ENCODE assay signal across 8 cellular contexts in the genomic region with DNA sequence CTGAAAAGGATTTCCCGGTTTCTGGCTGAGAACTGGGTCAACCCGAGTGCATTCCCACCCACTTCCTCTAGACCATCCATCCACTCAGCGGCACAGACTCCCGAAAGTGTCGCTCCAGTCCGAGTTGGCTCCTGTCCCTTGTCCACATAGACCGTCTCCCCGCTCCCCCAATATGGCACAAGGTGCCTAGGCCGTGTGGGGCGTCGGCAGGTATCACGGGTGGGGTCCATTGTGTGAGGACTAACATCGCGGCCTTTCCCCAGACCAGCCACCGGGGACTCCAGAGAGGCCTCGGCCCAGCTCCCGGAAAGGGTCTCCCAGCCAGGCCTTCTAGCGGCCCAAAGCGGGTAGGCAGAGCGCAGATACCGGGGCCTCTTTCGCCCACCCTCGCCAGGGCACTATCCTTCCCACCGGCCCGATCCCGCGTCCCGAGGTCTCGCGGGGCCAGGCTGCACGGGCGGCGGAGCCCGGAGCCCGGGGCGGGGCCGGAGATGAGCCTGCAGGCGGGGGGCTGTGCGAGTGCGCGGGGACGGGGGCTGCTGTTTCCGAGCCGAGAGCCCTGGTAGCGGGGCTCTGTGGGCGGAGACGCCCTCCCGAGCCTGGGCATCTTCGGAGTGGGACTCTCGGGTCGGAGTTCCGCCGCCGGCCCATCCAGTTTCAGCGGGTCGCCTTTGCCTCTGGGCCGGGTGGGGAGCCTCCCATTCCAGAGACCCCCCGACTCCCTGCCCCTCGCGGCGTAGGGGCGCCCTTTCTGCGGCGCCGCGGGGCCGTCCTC. TPM values are rescaled to one million over a fixed set of nuclear protein-coding genes. Genes with fewer than 3 reads are reported as not detected.
A peak's percentile ranks its signal among the peaks of the same experiment; 100 is the strongest.
DNase-seq lines count a peak whose midpoint lies in the region; ATAC-seq and TF ChIP-seq lines count a peak whose summit lies in the region.

No MANE protein-coding gene starts in this region.

- CTCF ChIA-PET in activated CD4-positive, alpha-beta memory T cell treated with anti-CD3 and anti-CD28 coated beads for 36 hours (lab: Charles Lee): interaction anchor here (1.2 to 1.7 kb wide), 3 partner anchors 21 to 53 kb away, joined by 3 to 5 read pairs (median 5); partner anchors contain the start of gene SERPINH1

- intact Hi-C loops in activated CD4-positive, alpha-beta memory T cell treated with anti-CD3 and anti-CD28 coated beads for 36 hours (cut with micrococcal nuclease): loop anchor here (5.0 kb wide), 1 partner anchor 36 kb away; no protein-coding TSS in a partner anchor

- peaks cover 16% of the 10 kb centered on the region for H3K4me1 Mint-ChIP-seq in activated CD4-positive, alpha-beta memory T cell treated with anti-CD3 and anti-CD28 coated beads for 36 hours (ENCODE audit: low read depth)
- H3K4me1 Mint-ChIP-seq in stimulated activated memory B cell treated with anti-CD40 and anti-IgM and Interleukin-4, amounts not matched to agents 10 μg/mL and 1 μg/mL and 100 μg/mL, for 72 hours: peaks cover 16% of the 10 kb centered on the region

- H3K36me3 Mint-ChIP-seq in activated CD4-positive, alpha-beta memory T cell treated with anti-CD3 and anti-CD28 coated beads for 36 hours: no peaks in the 10 kb centered on the region
- no peaks in the 10 kb centered on the region for H3K36me3 Mint-ChIP-seq in stimulated activated memory B cell treated with anti-CD40 and anti-IgM and Interleukin-4, amounts not matched to agents 10 μg/mL and 1 μg/mL and 100 μg/mL, for 72 hours

- H3K9me3 ChIP-seq in lung (ENCODE audit: control insufficient read depth in 2 of 2, insufficient read depth in 1 of 2, low read length in 1 of 2): peaks cover 0 to 1% of the 10 kb centered on the region in 2 donors

- POLR2A ChIA-PET in activated CD4-positive, alpha-beta memory T cell treated with anti-CD3 and anti-CD28 coated beads for 36 hours (lab: Charles Lee): interaction anchor here (0.6 to 1.1 kb wide), 3 partner anchors 18 to 101 kb away, joined by 3 to 5 read pairs (median 3); partner anchors contain the start of gene SERPINH1

- ATAC-seq in HG02623 (IDR thresholded peaks at IDR 0.05; ENCODE audit: unreplicated experiment): peak; percentile 82
- peak; percentile 75 for ATAC-seq in lung (ENCODE audit: insufficient read depth, low FRiP score)
- peak; percentile 79 for ATAC-seq in stimulated activated memory B cell treated with anti-CD40 and anti-IgM and Interleukin-4, amounts not matched to agents 10 μg/mL and 1 μg/mL and 100 μg/mL, for 72 hours
- no peak for ATAC-seq in GM18909 (IDR thresholded peaks at IDR 0.05; ENCODE audit: poor library complexity, unreplicated experiment)

- peak overlapping the region; percentile 78 for H3K4me3 Mint-ChIP-seq in activated CD4-positive, alpha-beta memory T cell treated with anti-CD3 and anti-CD28 coated beads for 36 hours
- peak overlapping the region; percentile 80 for H3K4me3 Mint-ChIP-seq in stimulated activated memory B cell treated with anti-CD40 and anti-IgM and Interleukin-4, amounts not matched to agents 10 μg/mL and 1 μg/mL and 100 μg/mL, for 72 hours

- no peaks in the 10 kb centered on the region for H3K27me3 ChIP-seq in lung (ENCODE audit: control insufficient read depth, insufficient read depth)

- 1% methylated on average over 63 to 67 of the region's 67 CpGs for WGBS in lung, 2 donors

- no peaks in the 10 kb centered on the region for H3K27me3 Mint-ChIP-seq in activated CD4-positive, alpha-beta memory T cell treated with anti-CD3 and anti-CD28 coated beads for 36 hours
- peaks cover 15% of the 10 kb centered on the region for H3K27me3 Mint-ChIP-seq in stimulated activated memory B cell treated with anti-CD40 and anti-IgM and Interleukin-4, amounts not matched to agents 10 μg/mL and 1 μg/mL and 100 μg/mL, for 72 hours

- peak overlapping the region; percentile 76 for H3K27ac Mint-ChIP-seq in activated CD4-positive, alpha-beta memory T cell treated with anti-CD3 and anti-CD28 coated beads for 36 hours
- H3K27ac Mint-ChIP-seq in stimulated activated memory B cell treated with anti-CD40 and anti-IgM and Interleukin-4, amounts not matched to agents 10 μg/mL and 1 μg/mL and 100 μg/mL, for 72 hours: peak overlapping the region; percentile 84

- peak overlapping the region; percentile 95 to 98 for H3K27ac ChIP-seq in lung (ENCODE audit: low read depth in 1 of 2, low read length in 1 of 2)

- no peaks in the 10 kb centered on the region for H3K36me3 ChIP-seq in lung (ENCODE audit: control insufficient read depth in 2 of 2, insufficient read depth in 2 of 2, low read length in 2 of 2)

- H3K9me3 Mint-ChIP-seq in activated CD4-positive, alpha-beta memory T cell treated with anti-CD3 and anti-CD28 coated beads for 36 hours: no peaks in the 10 kb centered on the region
- no peaks in the 10 kb centered on the region for H3K9me3 Mint-ChIP-seq in stimulated activated memory B cell treated with anti-CD40 and anti-IgM and Interleukin-4, amounts not matched to agents 10 μg/mL and 1 μg/mL and 100 μg/mL, for 72 hours

- H3K4me1 ChIP-seq in lung (ENCODE audit: control insufficient read depth in 2 of 2, insufficient read depth in 2 of 2, low read length in 2 of 2): peaks cover 0 to 14% of the 10 kb centered on the region in 2 donors

- peak overlapping the region; percentile 62 for H3K4me3 ChIP-seq in lung

- peak; percentile 76 for DNase-seq in ELR (ENCODE audit: low read depth)
- peak; percentile 64 for DNase-seq in NCI-H510A (lab: John Stamatoyannopoulos, UW)
- peak; percentile 78 for DNase-seq in activated CD4-positive, alpha-beta memory T cell treated with anti-CD3 and anti-CD28 coated beads for 36 hours
- peak; percentile 34 for DNase-seq in effector CD8-positive, alpha-beta T cell (lab: John Stamatoyannopoulos, UW)
- peak; percentile 67 for DNase-seq in lung (ENCODE audit: low spot score)

- no peak for TF ChIP-seq CTCF in lung (IDR thresholded peaks at IDR 0.05; ENCODE audit: control extremely low read depth, extremely low read depth)

RNA-seq across cellular contexts. Expression of gene SERPINH1, which starts 21.1 kb away (rescaled TPM):
- total RNA-seq in activated CD4-positive, alpha-beta memory T cell treated with anti-CD3 and anti-CD28 coated beads for 36 hours: 10 to 100 TPM; 15.2 to 17.4 TPM
- total RNA-seq in lung: 100 to 1,000 TPM; 234 to 585 TPM
- polyA plus RNA-seq in lung: 100 to 1,000 TPM; 112 to 340 TPM

RNA-seq across cellular contexts. Expression of gene GDPD5, which starts 57.4 kb away (rescaled TPM):
- total RNA-seq in activated CD4-positive, alpha-beta memory T cell treated with anti-CD3 and anti-CD28 coated beads for 36 hours: 10 to 100 TPM; 26.5 to 32.0 TPM
- total RNA-seq in lung: 10 to 100 TPM; 15.9 to 24.7 TPM
- 1 to 10 TPM; 6.2 to 8.2 TPM for polyA plus RNA-seq in lung

Comparison
In these comparisons a context has a peak if more than half of its experiments do, and no peak if none do; other contexts are left out.
1. RNA of gene SERPINH1, which starts 21.1 kb away (total RNA-seq): 234 to 585 TPM in lung; 15.2 to 17.4 TPM in activated CD4-positive, alpha-beta memory T cell treated with anti-CD3 and anti-CD28 coated beads for 36 hours; every median in the first group is over 10 times any median in the second.
2. Peak in every context shown above with its lines, with median percentiles within 50 percentile points of each other: DNase-seq.